ENCODE assay signal across 8 cellular contexts in genomic region chr3:56347219-56347871, GRCh38.
DNase-seq lines count a peak whose midpoint lies in the region; ATAC-seq and TF ChIP-seq lines count a peak whose summit lies in the region.

No MANE protein-coding gene starts in this region.

- H3K4me3 ChIP-seq in HL-60 (replicated peaks; ENCODE audit: insufficient read depth, low read length) (no peak overlapping the region), kidney epithelial cell (ENCODE audit: low read depth, low read length) (no peak overlapping the region)
- H3K4me3 ChIP-seq in CD8-positive, alpha-beta T cell (ENCODE audit: low read depth, low read length): no peak overlapping the region
- no peak overlapping the region for H3K4me3 ChIP-seq in effector memory CD4-positive, alpha-beta T cell (ENCODE audit: insufficient read depth, low read depth, low read length, poor library complexity, severe bottlenecking)

- H3K27me3 ChIP-seq in HL-60 (ENCODE audit: insufficient read depth, poor library complexity, severe bottlenecking) (no peaks in the 10 kb centered on the region), kidney epithelial cell (ENCODE audit: control insufficient read depth, insufficient read depth, low read length) (no peaks in the 10 kb centered on the region)
- H3K27me3 ChIP-seq in CD8-positive, alpha-beta T cell (ENCODE audit: insufficient read depth, low read length): no peaks in the 10 kb centered on the region
- no peaks in the 10 kb centered on the region for H3K27me3 ChIP-seq in effector memory CD4-positive, alpha-beta T cell (replicated peaks; ENCODE audit: control insufficient read depth, insufficient read depth, low read length, poor library complexity, severe bottlenecking)

- no peaks in the 10 kb centered on the region for H3K9me3 ChIP-seq in CD8-positive, alpha-beta T cell (ENCODE audit: low read length)
- no peaks in the 10 kb centered on the region for H3K9me3 ChIP-seq in effector memory CD4-positive, alpha-beta T cell (ENCODE audit: control insufficient read depth, low read length)

- no peaks in the 10 kb centered on the region for H3K36me3 Mint-ChIP-seq in CD8-positive, alpha-beta T cell

- no peak for ATAC-seq in CD8-positive, alpha-beta T cell
- no peak for ATAC-seq in HG03565 (IDR thresholded peaks at IDR 0.05; ENCODE audit: unreplicated experiment)

- H3K9me3 Mint-ChIP-seq in CD8-positive, alpha-beta T cell: no peaks in the 10 kb centered on the region

- H3K27ac ChIP-seq in HL-60 (replicated peaks): no peak overlapping the region
- no peak overlapping the region for H3K27ac ChIP-seq in CD8-positive, alpha-beta T cell (ENCODE audit: low read depth, low read length)
- no peak overlapping the region for H3K27ac ChIP-seq in effector memory CD4-positive, alpha-beta T cell (ENCODE audit: insufficient read depth, low read length, poor library complexity, severe bottlenecking)

- DNase-seq in EL: peak; percentile 11
- peak; percentile 28 to 61 for DNase-seq in HL-60 (ENCODE audit: low read depth in 1 of 2, low spot score in 1 of 2)
- peak; percentile 5 for DNase-seq in activated CD4-positive, alpha-beta T cell treated with anti-CD3 and anti-CD28 coated beads, Interleukin-2, amount 50 U/mL, for 1 hour
- no peak for DNase-seq in kidney epithelial cell (ENCODE audit: low read depth)
- no peak for DNase-seq in CD8-positive, alpha-beta T cell
- DNase-seq in effector memory CD4-positive, alpha-beta T cell: no peak
- DNase-seq in effector CD4-positive, alpha-beta T cell: no peak

- peaks cover 15% of the 10 kb centered on the region for H3K27me3 Mint-ChIP-seq in CD8-positive, alpha-beta T cell (ENCODE audit: low read depth)

- H3K27ac Mint-ChIP-seq in CD8-positive, alpha-beta T cell: no peak overlapping the region

- no peak overlapping the region for H3K4me3 Mint-ChIP-seq in CD8-positive, alpha-beta T cell

- H3K4me1 Mint-ChIP-seq in CD8-positive, alpha-beta T cell (ENCODE audit: low read depth): no peaks in the 10 kb centered on the region

- CTCF ChIA-PET in CD8-positive, alpha-beta T cell (lab: Charles Lee): no interaction called here

- H3K4me1 ChIP-seq in CD8-positive, alpha-beta T cell (ENCODE audit: insufficient read depth, low read length): no peaks in the 10 kb centered on the region
- no peaks in the 10 kb centered on the region for H3K4me1 ChIP-seq in effector memory CD4-positive, alpha-beta T cell (ENCODE audit: control insufficient read depth, insufficient read depth, low read length, poor library complexity, severe bottlenecking)

- no peaks in the 10 kb centered on the region for H3K36me3 ChIP-seq in kidney epithelial cell (ENCODE audit: control insufficient read depth, insufficient read depth, low read length)
- H3K36me3 ChIP-seq in CD8-positive, alpha-beta T cell (ENCODE audit: insufficient read depth, low read length): no peaks in the 10 kb centered on the region
- no peaks in the 10 kb centered on the region for H3K36me3 ChIP-seq in effector memory CD4-positive, alpha-beta T cell (ENCODE audit: control insufficient read depth, insufficient read depth, low read length)

- POLR2A ChIA-PET in CD8-positive, alpha-beta T cell (lab: Charles Lee): no interaction called here

- intact Hi-C loops in CD8-positive, alpha-beta T cell (cut with DNase I, micrococcal nuclease): no loop called here

- TF ChIP-seq CTCF in HL-60 (IDR thresholded peaks at IDR 0.05; ENCODE audit: insufficient read depth, low read length) (peak; percentile 55), kidney epithelial cell (IDR thresholded peaks at IDR 0.05; ENCODE audit: insufficient read depth, low read length, poor library complexity, severe bottlenecking) (peak; percentile 39)
- TF ChIP-seq CTCF in CD8-positive, alpha-beta T cell (IDR thresholded peaks at IDR 0.05): no peak

Comparison
In these comparisons a context has a peak if more than half of its experiments do, and no peak if none do; other contexts are left out.
1. DNase-seq: peak in EL (single experiment), HL-60 (2 of 2) and activated CD4-positive, alpha-beta T cell treated with anti-CD3 and anti-CD28 coated beads, Interleukin-2, amount 50 U/mL, for 1 hour (single experiment); none in kidney epithelial cell (single experiment), CD8-positive, alpha-beta T cell (0 of 7), effector memory CD4-positive, alpha-beta T cell (0 of 3) and effector CD4-positive, alpha-beta T cell (single experiment).